Comparison of ENCODE assay signal across 1 cellular context in the genomic region with DNA sequence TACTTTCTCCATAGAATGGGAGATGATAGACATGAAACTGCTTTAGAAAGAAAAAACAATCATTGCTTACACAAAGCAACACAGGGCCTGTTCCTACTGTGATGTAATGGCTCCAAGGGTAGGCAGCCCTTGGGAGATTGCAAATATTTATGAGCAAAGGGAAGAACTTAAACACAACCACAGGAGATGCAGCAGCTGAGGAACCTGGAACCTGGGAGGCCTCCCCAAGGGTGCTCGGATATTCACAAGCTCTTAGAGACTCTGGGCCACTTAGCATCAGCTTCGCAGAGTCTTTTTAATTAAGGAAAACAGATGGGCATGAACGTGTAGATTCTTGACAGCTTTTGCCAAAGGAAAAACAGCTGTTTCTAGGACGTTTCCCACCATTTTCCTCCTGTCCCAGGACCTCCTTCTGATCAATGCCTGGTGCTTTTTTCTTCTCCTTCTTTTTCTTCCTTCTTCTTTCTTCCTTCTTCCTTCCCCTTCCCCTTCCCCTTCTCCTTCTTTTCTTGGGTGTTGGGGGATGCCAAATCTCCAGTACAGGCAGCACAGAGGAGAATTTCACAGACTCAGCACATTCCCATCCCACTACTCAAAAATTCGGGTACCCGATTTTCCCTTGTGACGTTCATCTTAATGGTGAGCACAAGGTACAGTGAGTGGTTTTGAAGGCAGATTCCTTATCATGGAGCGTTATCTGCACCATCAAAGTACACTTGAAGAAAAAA.
A peak's percentile ranks its signal among the peaks of the same experiment; 100 is the strongest.
TF ChIP-seq lines count a peak whose summit lies in the region.

No MANE protein-coding gene starts in this region.

TF ChIP-seq in HepG2, 621 proteins besides CTCF, POLR2A, EP300 and RAD21:
- TF ChIP-seq SMARCC2 (IDR thresholded peaks at IDR 0.05): no peak
- TF ChIP-seq PAWR (CRISPR knock-in tag; IDR thresholded peaks at IDR 0.05; ENCODE audit: borderline replicate concordance): no peak
- TF ChIP-seq CBX2 (IDR thresholded peaks at IDR 0.05; ENCODE audit: low read depth, low read length): no peak
- no peak for TF ChIP-seq CBX2 (CRISPR knock-in tag; IDR thresholded peaks at IDR 0.05; ENCODE audit: low read depth)
- TF ChIP-seq SKI (IDR thresholded peaks at IDR 0.05; ENCODE audit: partially characterized antibody): no peak
- TF ChIP-seq, protein P1, sequence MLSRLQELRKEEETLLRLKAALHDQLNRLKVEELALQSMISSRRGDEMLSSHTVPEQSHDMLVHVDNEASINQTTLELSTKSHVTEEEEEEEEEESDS (CRISPR knock-in tag; IDR thresholded peaks at IDR 0.05; ENCODE audit: borderline replicate concordance): no peak
- no peak for TF ChIP-seq MIER3 (CRISPR knock-in tag; IDR thresholded peaks at IDR 0.05; ENCODE audit: borderline replicate concordance)
- TF ChIP-seq, protein P2, sequence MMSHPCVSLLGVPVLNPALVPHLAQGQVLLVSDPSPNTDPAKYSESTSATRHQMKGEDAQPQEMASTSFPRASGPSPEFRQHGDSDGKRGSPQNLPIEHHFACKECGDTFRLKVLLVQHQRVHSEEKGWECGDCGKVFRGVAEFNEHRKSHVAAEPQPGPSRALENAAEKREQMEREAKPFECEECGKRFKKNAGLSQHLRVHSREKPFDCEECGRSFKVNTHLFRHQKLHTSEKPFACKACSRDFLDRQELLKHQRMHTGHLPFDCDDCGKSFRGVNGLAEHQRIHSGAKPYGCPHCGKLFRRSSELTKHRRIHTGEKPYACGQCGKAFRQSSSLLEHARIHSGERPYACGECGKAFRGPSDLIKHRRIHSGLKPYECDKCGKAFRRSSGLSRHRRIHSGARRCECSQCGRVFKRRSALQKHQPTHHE (CRISPR knock-in tag; IDR thresholded peaks at IDR 0.05; ENCODE audit: borderline replicate concordance): no peak
- no peak for TF ChIP-seq ZNF678 (CRISPR knock-in tag; IDR thresholded peaks at IDR 0.05)
- TF ChIP-seq HNRNPK (IDR thresholded peaks at IDR 0.05; ENCODE audit: low read depth, low read length, poor library complexity, severe bottlenecking): peak; percentile 32
- TF ChIP-seq, protein P3, sequence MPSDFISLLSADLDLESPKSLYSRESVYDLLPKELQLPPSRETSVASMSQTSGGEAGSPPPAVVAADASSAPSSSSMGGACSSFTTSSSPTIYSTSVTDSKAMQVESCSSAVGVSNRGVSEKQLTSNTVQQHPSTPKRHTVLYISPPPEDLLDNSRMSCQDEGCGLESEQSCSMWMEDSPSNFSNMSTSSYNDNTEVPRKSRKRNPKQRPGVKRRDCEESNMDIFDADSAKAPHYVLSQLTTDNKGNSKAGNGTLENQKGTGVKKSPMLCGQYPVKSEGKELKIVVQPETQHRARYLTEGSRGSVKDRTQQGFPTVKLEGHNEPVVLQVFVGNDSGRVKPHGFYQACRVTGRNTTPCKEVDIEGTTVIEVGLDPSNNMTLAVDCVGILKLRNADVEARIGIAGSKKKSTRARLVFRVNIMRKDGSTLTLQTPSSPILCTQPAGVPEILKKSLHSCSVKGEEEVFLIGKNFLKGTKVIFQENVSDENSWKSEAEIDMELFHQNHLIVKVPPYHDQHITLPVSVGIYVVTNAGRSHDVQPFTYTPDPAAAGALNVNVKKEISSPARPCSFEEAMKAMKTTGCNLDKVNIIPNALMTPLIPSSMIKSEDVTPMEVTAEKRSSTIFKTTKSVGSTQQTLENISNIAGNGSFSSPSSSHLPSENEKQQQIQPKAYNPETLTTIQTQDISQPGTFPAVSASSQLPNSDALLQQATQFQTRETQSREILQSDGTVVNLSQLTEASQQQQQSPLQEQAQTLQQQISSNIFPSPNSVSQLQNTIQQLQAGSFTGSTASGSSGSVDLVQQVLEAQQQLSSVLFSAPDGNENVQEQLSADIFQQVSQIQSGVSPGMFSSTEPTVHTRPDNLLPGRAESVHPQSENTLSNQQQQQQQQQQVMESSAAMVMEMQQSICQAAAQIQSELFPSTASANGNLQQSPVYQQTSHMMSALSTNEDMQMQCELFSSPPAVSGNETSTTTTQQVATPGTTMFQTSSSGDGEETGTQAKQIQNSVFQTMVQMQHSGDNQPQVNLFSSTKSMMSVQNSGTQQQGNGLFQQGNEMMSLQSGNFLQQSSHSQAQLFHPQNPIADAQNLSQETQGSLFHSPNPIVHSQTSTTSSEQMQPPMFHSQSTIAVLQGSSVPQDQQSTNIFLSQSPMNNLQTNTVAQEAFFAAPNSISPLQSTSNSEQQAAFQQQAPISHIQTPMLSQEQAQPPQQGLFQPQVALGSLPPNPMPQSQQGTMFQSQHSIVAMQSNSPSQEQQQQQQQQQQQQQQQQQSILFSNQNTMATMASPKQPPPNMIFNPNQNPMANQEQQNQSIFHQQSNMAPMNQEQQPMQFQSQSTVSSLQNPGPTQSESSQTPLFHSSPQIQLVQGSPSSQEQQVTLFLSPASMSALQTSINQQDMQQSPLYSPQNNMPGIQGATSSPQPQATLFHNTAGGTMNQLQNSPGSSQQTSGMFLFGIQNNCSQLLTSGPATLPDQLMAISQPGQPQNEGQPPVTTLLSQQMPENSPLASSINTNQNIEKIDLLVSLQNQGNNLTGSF (CRISPR knock-in tag; IDR thresholded peaks at IDR 0.05): no peak
- TF ChIP-seq, protein P4, sequence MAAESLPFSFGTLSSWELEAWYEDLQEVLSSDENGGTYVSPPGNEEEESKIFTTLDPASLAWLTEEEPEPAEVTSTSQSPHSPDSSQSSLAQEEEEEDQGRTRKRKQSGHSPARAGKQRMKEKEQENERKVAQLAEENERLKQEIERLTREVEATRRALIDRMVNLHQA (CRISPR knock-in tag; IDR thresholded peaks at IDR 0.05): no peak
- no peak for TF ChIP-seq STAG1 (CRISPR knock-in tag; IDR thresholded peaks at IDR 0.05)
- no peak for TF ChIP-seq FOXK1 (CRISPR knock-in tag; IDR thresholded peaks at IDR 0.05; ENCODE audit: borderline replicate concordance, low read depth)
- TF ChIP-seq ZNF207 (IDR thresholded peaks at IDR 0.05; ENCODE audit: borderline replicate concordance): no peak
- TF ChIP-seq ZNF619 (CRISPR knock-in tag; IDR thresholded peaks at IDR 0.05): no peak
- TF ChIP-seq, protein P5, sequence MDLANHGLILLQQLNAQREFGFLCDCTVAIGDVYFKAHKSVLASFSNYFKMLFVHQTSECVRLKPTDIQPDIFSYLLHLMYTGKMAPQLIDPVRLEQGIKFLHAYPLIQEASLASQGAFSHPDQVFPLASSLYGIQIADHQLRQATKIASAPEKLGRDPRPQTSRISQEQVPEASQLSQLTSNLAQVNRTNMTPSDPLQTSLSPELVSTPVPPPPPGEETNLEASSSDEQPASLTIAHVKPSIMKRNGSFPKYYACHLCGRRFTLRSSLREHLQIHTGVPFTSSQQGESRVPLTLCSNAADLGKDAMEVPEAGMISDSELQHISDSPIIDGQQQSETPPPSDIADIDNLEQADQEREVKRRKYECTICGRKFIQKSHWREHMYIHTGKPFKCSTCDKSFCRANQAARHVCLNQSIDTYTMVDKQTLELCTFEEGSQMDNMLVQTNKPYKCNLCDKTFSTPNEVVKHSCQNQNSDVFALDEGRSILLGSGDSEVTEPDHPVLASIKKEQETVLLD (CRISPR knock-in tag; IDR thresholded peaks at IDR 0.05; ENCODE audit: low read depth): no peak
- peak; percentile 67 to 75 for TF ChIP-seq MAFK (conservative IDR thresholded peaks at IDR 0.05 in 1 of 2, IDR thresholded peaks at IDR 0.05 in 1 of 2; ENCODE audit: low read length in 2 of 2)
- TF ChIP-seq TFAP4 (IDR thresholded peaks at IDR 0.05; ENCODE audit: borderline replicate concordance, low read depth): no peak
- TF ChIP-seq MAFF (IDR thresholded peaks at IDR 0.05; ENCODE audit: low read depth, low read length): peak; percentile 60
- TF ChIP-seq AGO2 (optimal IDR thresholded peaks at IDR 0.05; ENCODE audit: low read depth, low read length): no peak
- TF ChIP-seq HINFP (CRISPR knock-in tag; IDR thresholded peaks at IDR 0.05; ENCODE audit: low read depth): no peak
- no peak for TF ChIP-seq UBTF (CRISPR knock-in tag; IDR thresholded peaks at IDR 0.05)
- TF ChIP-seq ZBTB10 (CRISPR knock-in tag; IDR thresholded peaks at IDR 0.05; ENCODE audit: borderline replicate concordance): no peak
- TF ChIP-seq GFI1 (CRISPR knock-in tag; IDR thresholded peaks at IDR 0.05; ENCODE audit: borderline replicate concordance): no peak
